21 cellular contexts compared by ENCODE assay signal in genomic region chr5:134844252-134844651, GRCh38. TPM values are rescaled to one million over a fixed set of nuclear protein-coding genes. Genes with fewer than 3 reads are reported as not detected.
DNase-seq lines count a peak whose midpoint lies in the region; ATAC-seq, FAIRE-seq and TF ChIP-seq lines count a peak whose summit lies in the region.
"Had no signal": no experiment of that assay in that cellular context is flagged by ENCODE, and none has a peak within 500 bp of the region (broad histone marks: within the 10 kb centered on the region; RNA-seq: fewer than 3 reads in every experiment).

No MANE protein-coding gene starts in this region.

- no TSS peak for BruUV-seq in K562 (replicated peaks; lab: Mats Ljungman, UMichigan)

- H3K9me3 ChIP-seq in K562 (replicated peaks; ENCODE audit: control insufficient read depth, insufficient read depth, low read depth, low read length) (no peaks in the 10 kb centered on the region), smooth muscle cell (replicated peaks; ENCODE audit: low read depth) (no peaks in the 10 kb centered on the region), pancreas (no peaks in the 10 kb centered on the region)
- H3K9me3 ChIP-seq: HAP-1, psoas muscle had no signal

- H3K36me3 ChIP-seq in K562 (ENCODE audit: control insufficient read depth, insufficient read depth, low read length) (peaks cover 42% of the 10 kb centered on the region), smooth muscle cell (ENCODE audit: low read depth) (no peaks in the 10 kb centered on the region), pancreas (no peaks in the 10 kb centered on the region)

- H3K27me3 ChIP-seq in K562 (ENCODE audit: control insufficient read depth in 2 of 2, insufficient read depth in 2 of 2, low read length in 2 of 2) (no peaks in the 10 kb centered on the region), smooth muscle cell (ENCODE audit: low read depth) (no peaks in the 10 kb centered on the region), pancreas (no peaks in the 10 kb centered on the region)
- H3K27me3 ChIP-seq: hepatocyte had no signal

- H2AFZ ChIP-seq in K562 (ENCODE audit: low read depth, low read length): no peak overlapping the region
- H2AFZ ChIP-seq in smooth muscle cell (ENCODE audit: low read depth): no peak overlapping the region
- H2AFZ ChIP-seq: hepatocyte had no signal

- CTCF ChIA-PET in K562 (lab: Yijun Ruan, JAX; ENCODE audit: low intra/inter-chr PET ratio): no interaction called here

- FAIRE-seq in K562 (lab: Jason Lieb, UNC) (no peak), pancreas (lab: Jason Lieb, UNC) (no peak)
- FAIRE-seq: GM12878, TTC549 had no signal

- TF ChIP-seq CTCF in K562 (IDR thresholded peaks at IDR 0.05 in 2 of 3, conservative IDR thresholded peaks at IDR 0.05 in 1 of 3; ENCODE audit: insufficient read depth in 2 of 3, low read depth in 1 of 3, low read length in 3 of 3) (no peak), smooth muscle cell (IDR thresholded peaks at IDR 0.05; ENCODE audit: borderline replicate concordance, insufficient read depth, poor library complexity, severe bottlenecking) (no peak), pancreas (IDR thresholded peaks at IDR 0.05) (no peak)

- peak overlapping the region; percentile 54 for H3K27ac Mint-ChIP-seq in activated naive CD8-positive, alpha-beta T cell
- H3K27ac Mint-ChIP-seq in activated naive CD8-positive, alpha-beta T cell treated with anti-CD3 and anti-CD28 coated beads, Interleukin-2, amount 50 U/mL, for 24 hours: no peak overlapping the region
- H3K27ac Mint-ChIP-seq in IgD-negative memory B cell: peak overlapping the region in 2 of 3 donors; percentile 16 to 35

- intact Hi-C loops in K562 (cut with micrococcal nuclease): no loop called here
- intact Hi-C loops in pancreas (cut with DNase I): no loop called here

- no peak for TF ChIP-seq RAD21 in K562 (CRISPR knock-in tag; conservative IDR thresholded peaks at IDR 0.05 in 1 of 2, IDR thresholded peaks at IDR 0.05 in 1 of 2)

- no peak for TF ChIP-seq EP300 in K562 (IDR thresholded peaks at IDR 0.05; ENCODE audit: low read length)

- H4K20me1 ChIP-seq in K562 (replicated peaks; ENCODE audit: control insufficient read depth, insufficient read depth, low read length): no peaks in the 10 kb centered on the region
- peaks cover 7% of the 10 kb centered on the region for H4K20me1 ChIP-seq in smooth muscle cell (ENCODE audit: low read depth)

- DNase-seq in activated naive CD8-positive, alpha-beta T cell treated with anti-CD3 and anti-CD28 coated beads, Interleukin-2, amount 50 U/mL, for 24 hours: no peak
- DNase-seq in K562 (ENCODE audit: extremely low read depth in 1 of 4, low spot score in 3 of 4) (no peak), smooth muscle cell (lab: John Stamatoyannopoulos, UW; ENCODE audit: unreplicated experiment) (no peak), pancreas (no peak), cerebellar nuclear complex (lab: John Stamatoyannopoulos, UW) (no peak)
- DNase-seq: activated gamma-delta T cell, aorta, DMS79, erythroblast, left ventricle myocardium superior, NCI-H1694 treated with DMSO at 0.1 percent for 48 hours, NCI-H748 treated with DMSO at 0.1 percent for 48 hours, psoas muscle had no signal

- ATAC-seq in activated naive CD8-positive, alpha-beta T cell treated with anti-CD3 and anti-CD28 coated beads, Interleukin-2, amount 50 U/mL, for 24 hours: no peak
- ATAC-seq in K562 (no peak), pancreas (no peak), GM21423 (IDR thresholded peaks at IDR 0.05; ENCODE audit: unreplicated experiment) (no peak)
- ATAC-seq: GM12878, left ventricle myocardium superior, psoas muscle had no signal

- WGBS in K562 (ENCODE audit: insufficient coverage, low coverage, missing lambda C conversion rate): 73% methylated on average over 1 of the region's 1 CpG
- 100% methylated on average over 1 of the region's 1 CpG for WGBS in smooth muscle cell (ENCODE audit: low lambda C conversion rate)
- 88 to 98% methylated on average over 1 of the region's 1 CpG for WGBS in pancreas, 2 donors

- H3F3A ChIP-seq in smooth muscle cell (ENCODE audit: low read depth): peaks cover 17% of the 10 kb centered on the region

- H3K27me3 Mint-ChIP-seq in activated naive CD8-positive, alpha-beta T cell: no peaks in the 10 kb centered on the region
- H3K27me3 Mint-ChIP-seq in activated naive CD8-positive, alpha-beta T cell treated with anti-CD3 and anti-CD28 coated beads, Interleukin-2, amount 50 U/mL, for 24 hours: no peaks in the 10 kb centered on the region
- H3K27me3 Mint-ChIP-seq in IgD-negative memory B cell: no peaks in the 10 kb centered on the region
- H3K27me3 Mint-ChIP-seq: central memory CD8-positive, alpha-beta T cell had no signal

- POLR2A ChIA-PET in K562 (lab: Yijun Ruan, JAX): interaction anchor here (0.6 to 1.1 kb wide), 3 partner anchors 9 to 78 kb away, joined by 3 to 6 read pairs (median 3); no protein-coding TSS in a partner anchor

- peak overlapping the region; percentile 17 for H3K4me3 Mint-ChIP-seq in activated naive CD8-positive, alpha-beta T cell
- no peak overlapping the region for H3K4me3 Mint-ChIP-seq in activated naive CD8-positive, alpha-beta T cell treated with anti-CD3 and anti-CD28 coated beads, Interleukin-2, amount 50 U/mL, for 24 hours
- peak overlapping the region in 1 of 4 donors; percentile 88 for H3K4me3 Mint-ChIP-seq in IgD-negative memory B cell
- H3K4me3 Mint-ChIP-seq: central memory CD8-positive, alpha-beta T cell had no signal

- in situ Hi-C loops in K562 (cut with MboI): no loop called here

- H3K79me2 ChIP-seq in K562 (ENCODE audit: control insufficient read depth, insufficient read depth, low read length): peaks cover 29% of the 10 kb centered on the region
- peaks cover 29% of the 10 kb centered on the region for H3K79me2 ChIP-seq in smooth muscle cell (ENCODE audit: low read depth)

- no peaks in the 10 kb centered on the region for H3K9me1 ChIP-seq in K562 (ENCODE audit: control insufficient read depth, insufficient read depth, low read length)

- TF ChIP-seq POLR2A in K562 (conservative IDR thresholded peaks at IDR 0.05): no peak

- H3K9ac ChIP-seq in K562 (ENCODE audit: insufficient read depth in 1 of 2, low read depth in 2 of 2, low read length in 2 of 2) (no peak overlapping the region), smooth muscle cell (ENCODE audit: low read depth) (no peak overlapping the region)

- H3K27ac ChIP-seq in K562 (ENCODE audit: extremely low read depth, low read depth, low read length) (no peak overlapping the region), smooth muscle cell (ENCODE audit: low read depth) (peak overlapping the region; percentile 18), pancreas (no peak overlapping the region)

- peaks cover 11 to 23% of the 10 kb centered on the region in 2 experiments; a peak in 4 of 5 replicates for H3K4me1 ChIP-seq in K562 (replicated peaks in 1 of 2; ENCODE audit: control insufficient read depth in 2 of 2, insufficient read depth in 2 of 2, low read length in 2 of 2)
- peaks cover 8% of the 10 kb centered on the region for H3K4me1 ChIP-seq in smooth muscle cell (ENCODE audit: low read depth)
- H3K4me1 ChIP-seq in pancreas: peaks cover 0 to 17% (median 8%) of the 10 kb centered on the region in 3 donors

- H3K4me1 Mint-ChIP-seq in activated naive CD8-positive, alpha-beta T cell (ENCODE audit: low read depth): peaks cover 22% of the 10 kb centered on the region
- peaks cover 28% of the 10 kb centered on the region for H3K4me1 Mint-ChIP-seq in activated naive CD8-positive, alpha-beta T cell treated with anti-CD3 and anti-CD28 coated beads, Interleukin-2, amount 50 U/mL, for 24 hours
- H3K4me1 Mint-ChIP-seq in IgD-negative memory B cell: peaks cover 12 to 19% (median 16%) of the 10 kb centered on the region in 3 donors

- peaks cover 8% of the 10 kb centered on the region for H3K36me3 Mint-ChIP-seq in activated naive CD8-positive, alpha-beta T cell
- H3K36me3 Mint-ChIP-seq in activated naive CD8-positive, alpha-beta T cell treated with anti-CD3 and anti-CD28 coated beads, Interleukin-2, amount 50 U/mL, for 24 hours (ENCODE audit: low read depth): peaks cover 25% of the 10 kb centered on the region
- no peaks in the 10 kb centered on the region for H3K36me3 Mint-ChIP-seq in IgD-negative memory B cell

- H3K4me3 ChIP-seq in K562 (no peak overlapping the region), smooth muscle cell (no peak overlapping the region), pancreas (no peak overlapping the region)
- H3K4me3 ChIP-seq: GM12878, HAP-1, hepatocyte, psoas muscle had no signal

- H3K9me3 Mint-ChIP-seq in activated naive CD8-positive, alpha-beta T cell (ENCODE audit: low read depth): no peaks in the 10 kb centered on the region
- H3K9me3 Mint-ChIP-seq in activated naive CD8-positive, alpha-beta T cell treated with anti-CD3 and anti-CD28 coated beads, Interleukin-2, amount 50 U/mL, for 24 hours: no peaks in the 10 kb centered on the region
- no peaks in the 10 kb centered on the region for H3K9me3 Mint-ChIP-seq in IgD-negative memory B cell
- H3K9me3 Mint-ChIP-seq: central memory CD8-positive, alpha-beta T cell had no signal

- H3K4me2 ChIP-seq in K562 (ENCODE audit: insufficient read depth, low read length) (no peak overlapping the region), smooth muscle cell (no peak overlapping the region)
- H3K4me2 ChIP-seq: hepatocyte had no signal

RNA-seq across cellular contexts. Expression of gene C5orf24, which starts 1.5 kb away (rescaled TPM):
- 9.4 TPM for polyA plus RNA-seq in IgD-negative memory B cell
- 72.0 and 117 TPM in 2 replicates for total RNA-seq in K562 (2011; cell fraction: chromatin; rRNA removed; ENCODE audit: low replicate concordance)
- 47.6 and 53.4 TPM in 2 replicates for total RNA-seq in K562 (2011; cell fraction: nucleolus; rRNA removed)
- total RNA-seq in K562 (2011; cell fraction: nucleoplasm; rRNA removed): 69.0 and 99.8 TPM in 2 replicates
- total RNA-seq in K562 (2014; rRNA removed): 15.1 and 23.2 TPM in 2 replicates
- total RNA-seq in K562 (2014; rRNA removed; fragmentation: Illumina TruSeq; extraction: Trizol): 28.8 and 29.4 TPM in 2 replicates
- 27.3 and 28.4 TPM in 2 replicates for total RNA-seq in K562 (2015; rRNA removed; fragmentation: Illumina TruSeq; extraction: Trizol)
- 23.9 and 26.7 TPM in 2 replicates for total RNA-seq in K562 (2021)
- 38.6 and 39.7 TPM in 2 replicates for polyA plus RNA-seq in K562 (2011; rRNA removed)
- 7.5 and 16.8 TPM in 2 replicates for polyA plus RNA-seq in K562 (2011; cell fraction: cytosol; rRNA removed)
- 28.9 and 30.8 TPM in 2 replicates for polyA plus RNA-seq in K562 (2011; cell fraction: nucleus; rRNA removed)
- polyA plus RNA-seq in K562 (2012): 14.1 and 19.8 TPM in 2 replicates
- polyA plus RNA-seq in K562 (2014; fragmentation: Illumina TruSeq; extraction: Trizol): 22.6 and 28.7 TPM in 2 replicates
- polyA plus RNA-seq in K562 (2014; fragmentation: Nextera tagmentation; extraction: Ambion mirVana): 10 to 100 TPM in 1 of 2 experiments, 1 to 10 TPM in 1; 8.9 to 10.6 TPM
- 22.5 and 34.1 TPM in 2 replicates for polyA plus RNA-seq in K562 (2014; rRNA removed)
- 44.4 and 47.4 TPM in 2 replicates for polyA minus RNA-seq in K562 (2011; rRNA and poly(A)+ RNA removed)
- polyA minus RNA-seq in K562 (2011; cell fraction: cytosol; rRNA and poly(A)+ RNA removed): 12.4 and 14.2 TPM in 2 replicates
- polyA minus RNA-seq in K562 (2011; cell fraction: nucleus; rRNA and poly(A)+ RNA removed): 26.9 and 35.5 TPM in 2 replicates
- total RNA-seq in smooth muscle cell: 88.3 and 210 TPM in 2 replicates
- 34.3 and 35.9 TPM in 2 replicates for polyA plus RNA-seq in smooth muscle cell
- 10 to 100 TPM in 5 of 6 donors, 1 to 10 TPM in 1; 7.7 to 17.2 (median 13.8) TPM for total RNA-seq in pancreas
- 10 to 100 TPM in 1 of 2 donors, 1 to 10 TPM in 1; 6.0 to 15.9 TPM for polyA plus RNA-seq in pancreas

RNA-seq across cellular contexts. Expression of gene TXNDC15, which starts 29.9 kb away (rescaled TPM):
- polyA plus RNA-seq in IgD-negative memory B cell (14.2 TPM), K562 (2011; rRNA removed) (10.4 and 12.3 TPM in 2 replicates), K562 (2014; fragmentation: Illumina TruSeq; extraction: Trizol) (8.6 and 12.6 TPM in 2 replicates), K562 (2014; fragmentation: Nextera tagmentation; extraction: Ambion mirVana) (1 to 10 TPM; 3.0 to 3.1 TPM), K562 (2014; rRNA removed) (14.7 and 14.9 TPM in 2 replicates), smooth muscle cell (54.0 and 70.8 TPM in 2 replicates), pancreas (10 to 100 TPM; 34.1 to 61.5 TPM)
- 19.7 and 21.9 TPM in 2 replicates for total RNA-seq in K562 (2011; cell fraction: chromatin; rRNA removed; ENCODE audit: low replicate concordance)
- 7.6 and 12.7 TPM in 2 replicates for total RNA-seq in K562 (2011; cell fraction: nucleolus; rRNA removed)
- total RNA-seq in K562 (2011; cell fraction: nucleoplasm; rRNA removed): 15.2 and 20.8 TPM in 2 replicates
- total RNA-seq in K562 (2014; rRNA removed) (10.6 and 15.4 TPM in 2 replicates), K562 (2014; rRNA removed; fragmentation: Illumina TruSeq; extraction: Trizol) (10.3 and 12.8 TPM in 2 replicates), K562 (2015; rRNA removed; fragmentation: Illumina TruSeq; extraction: Trizol) (14.6 and 14.8 TPM in 2 replicates), K562 (2021) (8.9 and 11.7 TPM in 2 replicates), smooth muscle cell (118 TPM in 2 replicates), pancreas (10 to 100 TPM; 26.2 to 35.1 (median 31.4) TPM)
- polyA plus RNA-seq in K562 (2011; cell fraction: cytosol; rRNA removed): 10.4 and 12.4 TPM in 2 replicates
- 5.8 and 7.2 TPM in 2 replicates for polyA plus RNA-seq in K562 (2011; cell fraction: nucleus; rRNA removed)
- polyA plus RNA-seq in K562 (2012): 7.1 and 15.0 TPM in 2 replicates
- 14.7 and 17.0 TPM in 2 replicates for polyA minus RNA-seq in K562 (2011; rRNA and poly(A)+ RNA removed)
- 6.6 and 8.2 TPM in 2 replicates for polyA minus RNA-seq in K562 (2011; cell fraction: cytosol; rRNA and poly(A)+ RNA removed)
- polyA minus RNA-seq in K562 (2011; cell fraction: nucleus; rRNA and poly(A)+ RNA removed): 2.3 and 3.6 TPM in 2 replicates
